Comparison of ENCODE assay signal across 1 cellular context in genomic region chr10:384538-385305, GRCh38.
TF ChIP-seq lines count a peak whose summit lies in the region.

No MANE protein-coding gene starts in this region.

TF ChIP-seq in H1, 55 proteins besides CTCF, POLR2A, EP300 and RAD21:
- TF ChIP-seq SP1 (IDR thresholded peaks at IDR 0.05; ENCODE audit: low read depth, low read length) (no peak), KDM5A (IDR thresholded peaks at IDR 0.05; ENCODE audit: low read length) (no peak), ATF2 (IDR thresholded peaks at IDR 0.05; ENCODE audit: low read length) (no peak), KDM1A (IDR thresholded peaks at IDR 0.05; ENCODE audit: borderline replicate concordance, low read length) (no peak), FOSL1 (IDR thresholded peaks at IDR 0.05; ENCODE audit: insufficient read depth, low read depth, low read length) (no peak), NANOG (IDR thresholded peaks at IDR 0.05; ENCODE audit: insufficient read depth, low read depth, low read length, poor library complexity, severe bottlenecking) (no peak), CTBP2 (IDR thresholded peaks at IDR 0.05; ENCODE audit: borderline replicate concordance, insufficient read depth, insufficient read length, low read length) (no peak), TCF12 (IDR thresholded peaks at IDR 0.05; ENCODE audit: low read depth, low read length) (no peak), CHD7 (IDR thresholded peaks at IDR 0.05; ENCODE audit: insufficient replicate concordance, low read length) (no peak), CHD2 (IDR thresholded peaks at IDR 0.05; ENCODE audit: low read length) (no peak), MAFK (IDR thresholded peaks at IDR 0.05; ENCODE audit: low read depth, low read length) (no peak), RFX5 (IDR thresholded peaks at IDR 0.05; ENCODE audit: borderline replicate concordance, low read depth, low read length) (no peak), CREB1 (IDR thresholded peaks at IDR 0.05) (no peak), PHF8 (conservative IDR thresholded peaks at IDR 0.05; ENCODE audit: low read depth, low read length) (no peak), SP4 (IDR thresholded peaks at IDR 0.05; ENCODE audit: low read length) (no peak), RBBP5 (IDR thresholded peaks at IDR 0.05; ENCODE audit: borderline replicate concordance, low read depth, low read length) (no peak), KDM4A (IDR thresholded peaks at IDR 0.05; ENCODE audit: low read depth, low read length, severe bottlenecking) (no peak), TAF7 (optimal IDR thresholded peaks at IDR 0.05; ENCODE audit: borderline replicate concordance, low read depth, low read length) (no peak), SUZ12 (IDR thresholded peaks at IDR 0.05; ENCODE audit: low read length) (no peak)
